ENCODE assay signal across 10 cellular contexts in the genomic region with DNA sequence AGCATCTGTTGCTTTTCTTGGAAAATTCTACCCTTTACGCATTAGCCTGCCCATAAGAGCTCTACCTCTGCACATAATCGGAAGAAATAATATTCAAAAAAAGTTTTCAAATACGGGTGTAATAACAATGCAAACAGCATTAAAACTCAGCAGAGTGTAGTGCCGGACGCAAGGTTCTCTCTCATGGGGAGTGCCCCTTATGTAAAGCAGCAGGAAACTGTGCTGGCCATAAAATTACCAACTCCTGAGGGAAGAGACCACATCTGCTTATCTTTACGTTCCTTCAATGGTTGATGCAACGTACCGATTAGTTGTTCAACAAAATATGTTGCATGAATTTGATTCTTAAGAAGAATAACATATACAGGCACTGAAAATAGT.
A peak's percentile ranks its signal among the peaks of the same experiment; 100 is the strongest.
DNase-seq lines count a peak whose midpoint lies in the region; ATAC-seq, FAIRE-seq and TF ChIP-seq lines count a peak whose summit lies in the region.
"Had no signal": no experiment of that assay in that cellular context is flagged by ENCODE, and none has a peak within 500 bp of the region (broad histone marks: within the 10 kb centered on the region; RNA-seq: fewer than 3 reads in every experiment).

No MANE protein-coding gene starts in this region.

- H3K14ac ChIP-seq in H9 (ENCODE audit: insufficient read depth, low read length): no peak overlapping the region

- intact Hi-C loops in GM12878 (cut with micrococcal nuclease; ENCODE audit: unreplicated experiment): loop anchor here (2.0 to 10.0 kb wide), 3 partner anchors 50 to 124 kb away; no protein-coding TSS in a partner anchor

- H3K4ac ChIP-seq in H9 (ENCODE audit: low read depth, low read length): no peak overlapping the region

- H3K27ac Mint-ChIP-seq in activated CD4-positive, alpha-beta T cell treated with anti-CD3 and anti-CD28 coated beads, Interleukin-2, amount 10 ng/mL, durations not matched to agents 7 days and 5 days: no peak overlapping the region
- no peak overlapping the region; a peak in 1 of 7 replicates for H3K27ac Mint-ChIP-seq in H9
- H3K27ac Mint-ChIP-seq: activated naive CD4-positive, alpha-beta T cell treated with anti-CD3 and anti-CD28 coated beads, Interleukin-2, amount 10 ng/mL, durations not matched to agents 7 days and 5 days; CD4-positive, alpha-beta T cell had no signal

- H4K20me1 ChIP-seq in GM12878 (ENCODE audit: control insufficient read depth, insufficient read depth) (no peaks in the 10 kb centered on the region), H9 (ENCODE audit: control insufficient read depth, insufficient read depth, insufficient read length) (no peaks in the 10 kb centered on the region)

- CTCF ChIA-PET in GM12878 (lab: Yijun Ruan, JAX): interaction anchor here (1.3 to 2.8 kb wide), 8 partner anchors 47 to 165 kb away, joined by 3 to 22 read pairs (median 4); no protein-coding TSS in a partner anchor
- CTCF ChIA-PET in activated CD4-positive, alpha-beta T cell treated with anti-CD3 and anti-CD28 coated beads, Interleukin-2, amount 10 ng/mL, durations not matched to agents 7 days and 5 days (lab: Charles Lee): interaction anchor here (1.4 kb wide), 1 partner anchor 16 kb away, joined by 5 read pairs; no protein-coding TSS in a partner anchor

- peak; percentile 57 for DNase-seq in GM10266 (ENCODE audit: extremely low spot score)
- peak; percentile 53 for DNase-seq in GM12878 (ENCODE audit: low read depth, low spot score)
- DNase-seq in stimulated activated CD4-positive, alpha-beta T cell treated with anti-CD3 and anti-CD28 coated beads, Interleukin-2, amount 100 ng/mL, for 48 hours: no peak
- DNase-seq in activated CD4-positive, alpha-beta T cell treated with anti-CD3 and anti-CD28 coated beads, Interleukin-2, amount 10 ng/mL, durations not matched to agents 7 days and 5 days: no peak
- DNase-seq in H9: no peak
- DNase-seq: activated naive CD4-positive, alpha-beta T cell treated with anti-CD3 and anti-CD28 coated beads, Interleukin-2, amount 10 ng/mL, durations not matched to agents 7 days and 5 days; CD4-positive, alpha-beta T cell had no signal

- H3K18ac ChIP-seq in H9 (ENCODE audit: insufficient read length, low read depth, low read length): no peak overlapping the region

- H4K91ac ChIP-seq in H9 (ENCODE audit: insufficient read length, low read depth, low read length): no peak overlapping the region

- H2BK15ac ChIP-seq in H9 (ENCODE audit: low read depth, low read length): no peak overlapping the region

- H3K23ac ChIP-seq in H9 (ENCODE audit: insufficient read length, low read depth, low read length): no peak overlapping the region

- no peaks in the 10 kb centered on the region for H3K79me1 ChIP-seq in H9 (ENCODE audit: insufficient read depth, low read depth, low read length, poor library complexity, severe bottlenecking)

- peaks cover 2% of the 10 kb centered on the region; the same call in 2 of the 3 replicates for H3K9me3 ChIP-seq in GM12878 (replicated peaks; ENCODE audit: control insufficient read depth, insufficient read depth, low read length)
- H3K9me3 ChIP-seq in H9 (ENCODE audit: control insufficient read depth, low read depth, low read length): no peaks in the 10 kb centered on the region

- H4K5ac ChIP-seq in H9 (ENCODE audit: insufficient read length, low read depth, low read length): no peak overlapping the region

- no peak overlapping the region for H2AK5ac ChIP-seq in H9 (ENCODE audit: insufficient read length, low read length)

- TF ChIP-seq CTCF in GM10266 (IDR thresholded peaks at IDR 0.05; ENCODE audit: control insufficient read depth, insufficient read depth, low read depth, missing control alignments) (no peak), GM12878 (IDR thresholded peaks at IDR 0.05 in 2 of 3, conservative IDR thresholded peaks at IDR 0.05 in 1 of 3; ENCODE audit: control insufficient read depth in 2 of 3, extremely low read depth in 1 of 3, insufficient read depth in 1 of 3, low read depth in 3 of 3, low read length in 3 of 3) (no peak), H9 (conservative IDR thresholded peaks at IDR 0.05) (no peak)

- H3K23me2 ChIP-seq in H9 (ENCODE audit: insufficient read length, low read depth, low read length, poor library complexity, severe bottlenecking): no peaks in the 10 kb centered on the region

- TF ChIP-seq EP300 in GM12878 (IDR thresholded peaks at IDR 0.05; ENCODE audit: borderline replicate concordance in 1 of 2, control insufficient read depth in 1 of 2, low read depth in 2 of 2, low read length in 2 of 2): no peak

- no peaks in the 10 kb centered on the region for H3K9me3 Mint-ChIP-seq in activated CD4-positive, alpha-beta T cell treated with anti-CD3 and anti-CD28 coated beads, Interleukin-2, amount 10 ng/mL, durations not matched to agents 7 days and 5 days
- no peaks in the 10 kb centered on the region; a peak in 2 of 5 replicates for H3K9me3 Mint-ChIP-seq in H9
- H3K9me3 Mint-ChIP-seq: activated naive CD4-positive, alpha-beta T cell treated with anti-CD3 and anti-CD28 coated beads, Interleukin-2, amount 10 ng/mL, durations not matched to agents 7 days and 5 days; CD4-positive, alpha-beta T cell had no signal

- peak overlapping the region; percentile 78 for H3K27ac ChIP-seq in GM12878 (ENCODE audit: control insufficient read depth, insufficient read depth)
- no peak overlapping the region for H3K27ac ChIP-seq in H9 (ENCODE audit: insufficient read length, low read depth, low read length)

- 0% methylated on average over 8 of the region's 8 CpGs for WGBS in GM12878 (ENCODE audit: insufficient coverage, insufficient replicate concordance, low lambda C conversion rate, missing lambda C conversion rate)
- WGBS in H9 (ENCODE audit: extremely low coverage, insufficient read length, low lambda C conversion rate): no CpG with 5 or more reads among the region's 8 CpGs

- no peak overlapping the region for H3T11ph ChIP-seq in H9 (ENCODE audit: low read length)

- RAD21 ChIA-PET in GM12878 (lab: Charles Lee; ENCODE audit: unreplicated experiment): interaction anchor here (0.7 to 4.1 kb wide), 16 partner anchors 18 to 234 kb away, joined by 3 to 60 read pairs (median 4); no protein-coding TSS in a partner anchor

- no peak overlapping the region for H3K56ac ChIP-seq in H9 (ENCODE audit: insufficient read length, low read depth, low read length)

- no peaks in the 10 kb centered on the region for H3K27me3 ChIP-seq in GM12878 (replicated peaks in 1 of 2; ENCODE audit: control insufficient read depth in 2 of 2, insufficient read depth in 2 of 2, low read length in 1 of 2)
- H3K27me3 ChIP-seq in H9 (ENCODE audit: insufficient read depth, low read length): no peaks in the 10 kb centered on the region

- H3K4me1 ChIP-seq in GM12878 (ENCODE audit: control insufficient read depth, insufficient read depth, low read length) (peaks cover 37% of the 10 kb centered on the region), H9 (ENCODE audit: insufficient read depth, low read length) (peaks cover 5% of the 10 kb centered on the region; the same call in 1 of the 2 replicates)

- SMC1A ChIA-PET in GM12878 (lab: Charles Lee; ENCODE audit: uncharacterized antibody, unreplicated experiment): interaction anchor here (0.7 to 3.8 kb wide), 26 partner anchors 8 to 148 kb away, joined by 3 to 65 read pairs (median 4); no protein-coding TSS in a partner anchor

- no peak for TF ChIP-seq RAD21 in GM12878 (IDR thresholded peaks at IDR 0.05; ENCODE audit: insufficient read depth, low read depth, low read length)

- FAIRE-seq in GM12878 (lab: Jason Lieb, UNC): peak; percentile 89

- no peak overlapping the region for H2BK120ac ChIP-seq in H9 (ENCODE audit: low read depth, low read length, poor library complexity, severe bottlenecking)

- no peak overlapping the region for H2BK20ac ChIP-seq in H9 (ENCODE audit: low read depth, low read length, poor library complexity, severe bottlenecking)

- H3K36me3 ChIP-seq in GM12878 (ENCODE audit: control insufficient read depth in 2 of 2, insufficient read depth in 2 of 2, low read length in 1 of 2): peaks cover 3% of the 10 kb centered on the region in 2 experiments; a peak in 3 of 4 replicates

- no peaks in the 10 kb centered on the region for H3K36me3 Mint-ChIP-seq in activated CD4-positive, alpha-beta T cell treated with anti-CD3 and anti-CD28 coated beads, Interleukin-2, amount 10 ng/mL, durations not matched to agents 7 days and 5 days (ENCODE audit: low read depth)
- no peaks in the 10 kb centered on the region for H3K36me3 Mint-ChIP-seq in H9 (ENCODE audit: insufficient read depth in 1 of 3, low read depth in 3 of 3)
- H3K36me3 Mint-ChIP-seq: activated naive CD4-positive, alpha-beta T cell treated with anti-CD3 and anti-CD28 coated beads, Interleukin-2, amount 10 ng/mL, durations not matched to agents 7 days and 5 days had no signal

- no peak overlapping the region for H4K8ac ChIP-seq in H9 (replicated peaks; ENCODE audit: insufficient read length, low read depth, low read length)

- no peak overlapping the region for H2BK5ac ChIP-seq in H9 (ENCODE audit: insufficient read length, low read length)

- H3K79me2 ChIP-seq in GM12878 (ENCODE audit: control insufficient read depth, insufficient read depth, low read length) (peaks cover 64% of the 10 kb centered on the region), H9 (ENCODE audit: insufficient read depth, low read length) (no peaks in the 10 kb centered on the region)

- H3K27me3 Mint-ChIP-seq in activated CD4-positive, alpha-beta T cell treated with anti-CD3 and anti-CD28 coated beads, Interleukin-2, amount 10 ng/mL, durations not matched to agents 7 days and 5 days: peaks cover 19% of the 10 kb centered on the region
- H3K27me3 Mint-ChIP-seq in H9 (ENCODE audit: low read depth): peaks cover 4% of the 10 kb centered on the region

- no TSS peak for BruUV-seq in GM12878 (replicated peaks; lab: Mats Ljungman, UMichigan)

- peak overlapping the region; percentile 82 for H3K4me2 ChIP-seq in GM12878 (ENCODE audit: control insufficient read depth, insufficient read depth)
- H3K4me2 ChIP-seq in H9 (ENCODE audit: insufficient read depth, insufficient read length, low read length): no peak overlapping the region

- in situ Hi-C loops in GM12878 (cut with MboI): no loop called here

- ATAC-seq in GM19467 (IDR thresholded peaks at IDR 0.05; ENCODE audit: unreplicated experiment) (peak; percentile 84), HG03108 (IDR thresholded peaks at IDR 0.05; ENCODE audit: unreplicated experiment) (peak; percentile 89), GM12878 (peak; percentile 91), GM18520 (IDR thresholded peaks at IDR 0.05; ENCODE audit: unreplicated experiment) (no peak)

- no peak overlapping the region for H3K4me3 Mint-ChIP-seq in activated CD4-positive, alpha-beta T cell treated with anti-CD3 and anti-CD28 coated beads, Interleukin-2, amount 10 ng/mL, durations not matched to agents 7 days and 5 days
- H3K4me3 Mint-ChIP-seq in H9: no peak overlapping the region
- H3K4me3 Mint-ChIP-seq: activated naive CD4-positive, alpha-beta T cell treated with anti-CD3 and anti-CD28 coated beads, Interleukin-2, amount 10 ng/mL, durations not matched to agents 7 days and 5 days; CD4-positive, alpha-beta T cell had no signal

- peak; percentile 26; the same call in 1 of the 2 replicates for TF ChIP-seq POLR2A in GM12878 (IDR thresholded peaks at IDR 0.05; ENCODE audit: low read depth, low read length)

- H3K4me3 ChIP-seq in GM12878: peak overlapping the region; percentile 55; the same call in 1 of the 2 replicates

- peaks cover under 1% of the 10 kb centered on the region for H3K4me1 Mint-ChIP-seq in activated CD4-positive, alpha-beta T cell treated with anti-CD3 and anti-CD28 coated beads, Interleukin-2, amount 10 ng/mL, durations not matched to agents 7 days and 5 days
- peaks cover 11 to 13% of the 10 kb centered on the region in 2 experiments for H3K4me1 Mint-ChIP-seq in H9
- H3K4me1 Mint-ChIP-seq: activated naive CD4-positive, alpha-beta T cell treated with anti-CD3 and anti-CD28 coated beads, Interleukin-2, amount 10 ng/mL, durations not matched to agents 7 days and 5 days had no signal

- no peak overlapping the region for H2BK12ac ChIP-seq in H9 (ENCODE audit: insufficient read length, low read depth, low read length)

- H2AFZ ChIP-seq in GM12878 (ENCODE audit: control insufficient read depth, low read depth, low read length) (no peak overlapping the region), H9 (ENCODE audit: low read length) (no peak overlapping the region)

- peak overlapping the region; percentile 32 for H3K9ac ChIP-seq in GM12878 (ENCODE audit: control insufficient read depth, insufficient read depth, low read length)
- no peak overlapping the region for H3K9ac ChIP-seq in H9 (ENCODE audit: extremely low read depth, insufficient read length, low read length)

- POLR2A ChIA-PET in GM12878 (lab: Charles Lee): interaction anchor here (1.3 to 3.1 kb wide), 8 partner anchors 19 to 148 kb away, joined by 3 to 28 read pairs (median 8); no protein-coding TSS in a partner anchor
- POLR2A ChIA-PET in activated CD4-positive, alpha-beta T cell treated with anti-CD3 and anti-CD28 coated beads, Interleukin-2, amount 10 ng/mL, durations not matched to agents 7 days and 5 days (lab: Charles Lee): no interaction called here

Comparison
In these comparisons a context has a peak if more than half of its experiments do, and no peak if none do; other contexts are left out.
1. DNase-seq: peak in GM10266 (single experiment) and GM12878 (single experiment); none in stimulated activated CD4-positive, alpha-beta T cell treated with anti-CD3 and anti-CD28 coated beads, Interleukin-2, amount 100 ng/mL, for 48 hours (0 of 2), activated CD4-positive, alpha-beta T cell treated with anti-CD3 and anti-CD28 coated beads, Interleukin-2, amount 10 ng/mL, durations not matched to agents 7 days and 5 days (single experiment) and H9 (single experiment).